In genomic region chr14:73567951-73568885, GRCh38 we compare ENCODE assay signal across 9 cellular contexts. TPM values are rescaled to one million over a fixed set of nuclear protein-coding genes. Genes with fewer than 3 reads are reported as not detected.
DNase-seq lines count a peak whose midpoint lies in the region; ATAC-seq, FAIRE-seq and TF ChIP-seq lines count a peak whose summit lies in the region.
"Had no signal": no experiment of that assay in that cellular context is flagged by ENCODE, and none has a peak within 500 bp of the region (broad histone marks: within the 10 kb centered on the region; RNA-seq: fewer than 3 reads in every experiment).

No MANE protein-coding gene starts in this region.

- peak overlapping the region; percentile 94 to 98 for H3K27ac ChIP-seq in A549
- no peak overlapping the region for H3K27ac ChIP-seq in GM23338 (ENCODE audit: low read depth)
- peak overlapping the region; percentile 94 for H3K27ac ChIP-seq in right cardiac atrium (ENCODE audit: low read length)

- H3K79me2 ChIP-seq in GM23338 (replicated peaks; ENCODE audit: insufficient read depth): no peaks in the 10 kb centered on the region

- H3K4me1 ChIP-seq in A549: peaks cover 21% of the 10 kb centered on the region
- H3K4me1 ChIP-seq in GM23338 (ENCODE audit: insufficient read depth): peaks cover 13% of the 10 kb centered on the region
- no peaks in the 10 kb centered on the region for H3K4me1 ChIP-seq in right cardiac atrium (ENCODE audit: control insufficient read depth, insufficient read depth, low read length)

- TF ChIP-seq CTCF in A549 (IDR thresholded peaks at IDR 0.05): no peak
- no peak for TF ChIP-seq CTCF in GM23338 (conservative IDR thresholded peaks at IDR 0.05; ENCODE audit: low read depth in 2 of 2)
- no peak for TF ChIP-seq CTCF in activated CD8-positive, alpha-beta T cell treated with anti-CD3 and anti-CD28 coated beads for 36 hours (IDR thresholded peaks at IDR 0.05)

- no peak for TF ChIP-seq POLR2A in A549 (IDR thresholded peaks at IDR 0.05; ENCODE audit: low read length)

- peaks cover 32% of the 10 kb centered on the region for H3K36me3 Mint-ChIP-seq in GM23338 (ENCODE audit: low read depth)
- H3K36me3 Mint-ChIP-seq in activated CD8-positive, alpha-beta T cell treated with anti-CD3 and anti-CD28 coated beads for 36 hours (ENCODE audit: low read depth): peaks cover 38% of the 10 kb centered on the region
- peaks cover 24% of the 10 kb centered on the region for H3K36me3 Mint-ChIP-seq in stimulated activated effector memory CD8-positive, alpha-beta T cell treated with anti-CD3 and anti-CD28 coated beads, Interleukin-12 subunit alpha, Interleukin-12 subunit beta, amount 100 ng/mL, for 72 hours

- H3K4me3 Mint-ChIP-seq in GM23338: peak overlapping the region; percentile 80
- peak overlapping the region; percentile 88 for H3K4me3 Mint-ChIP-seq in activated CD8-positive, alpha-beta T cell treated with anti-CD3 and anti-CD28 coated beads for 36 hours
- peak overlapping the region; percentile 86 for H3K4me3 Mint-ChIP-seq in stimulated activated effector memory CD8-positive, alpha-beta T cell treated with anti-CD3 and anti-CD28 coated beads, Interleukin-12 subunit alpha, Interleukin-12 subunit beta, amount 100 ng/mL, for 72 hours

- H3K4me1 Mint-ChIP-seq in GM23338: peaks cover 25% of the 10 kb centered on the region
- peaks cover 43% of the 10 kb centered on the region for H3K4me1 Mint-ChIP-seq in activated CD8-positive, alpha-beta T cell treated with anti-CD3 and anti-CD28 coated beads for 36 hours (ENCODE audit: low read depth)
- peaks cover 43% of the 10 kb centered on the region for H3K4me1 Mint-ChIP-seq in stimulated activated effector memory CD8-positive, alpha-beta T cell treated with anti-CD3 and anti-CD28 coated beads, Interleukin-12 subunit alpha, Interleukin-12 subunit beta, amount 100 ng/mL, for 72 hours

- peaks cover 14% of the 10 kb centered on the region; the same call in 1 of the 2 replicates for H3K27me3 ChIP-seq in GM23338 (ENCODE audit: insufficient read depth)
- H3K27me3 ChIP-seq in right cardiac atrium (ENCODE audit: control insufficient read depth, insufficient read depth): no peaks in the 10 kb centered on the region

- H3K27me3 Mint-ChIP-seq in GM23338 (ENCODE audit: insufficient read depth, low read depth, poor library complexity): peaks cover 19% of the 10 kb centered on the region
- no peaks in the 10 kb centered on the region for H3K27me3 Mint-ChIP-seq in activated CD8-positive, alpha-beta T cell treated with anti-CD3 and anti-CD28 coated beads for 36 hours

- intact Hi-C loops in activated CD8-positive, alpha-beta T cell treated with anti-CD3 and anti-CD28 coated beads for 36 hours (cut with micrococcal nuclease): loop anchor here (5.0 kb wide), 1 partner anchor 41 kb away; no protein-coding TSS in a partner anchor
- intact Hi-C loops in right cardiac atrium (cut with DNase I): no loop called here

- H3K9me3 Mint-ChIP-seq in GM23338: peaks cover 22% of the 10 kb centered on the region
- peaks cover 5% of the 10 kb centered on the region for H3K9me3 Mint-ChIP-seq in activated CD8-positive, alpha-beta T cell treated with anti-CD3 and anti-CD28 coated beads for 36 hours
- H3K9me3 Mint-ChIP-seq in stimulated activated effector memory CD8-positive, alpha-beta T cell treated with anti-CD3 and anti-CD28 coated beads, Interleukin-12 subunit alpha, Interleukin-12 subunit beta, amount 100 ng/mL, for 72 hours: no peaks in the 10 kb centered on the region

- H3K4me2 ChIP-seq in A549 (peak overlapping the region; percentile 90), GM23338 (peak overlapping the region; percentile 76)

- TF ChIP-seq EP300 in A549 (IDR thresholded peaks at IDR 0.05): no peak

- FAIRE-seq in A549 (lab: Jason Lieb, UNC): no peak

- H3K4me3 ChIP-seq in A549 (peak overlapping the region; percentile 55), GM23338 (peak overlapping the region; percentile 62), right cardiac atrium (ENCODE audit: low read length) (peak overlapping the region; percentile 46)

- DNase-seq in A549 (ENCODE audit: low read depth in 1 of 2, low spot score in 1 of 2) (no peak), GM23338 (ENCODE audit: low spot score) (no peak), right cardiac atrium (no peak), D341Med (ENCODE audit: low spot score) (no peak)
- peak; percentile 43 for DNase-seq in activated CD8-positive, alpha-beta T cell treated with anti-CD3 and anti-CD28 coated beads for 36 hours
- DNase-seq in stimulated activated effector memory CD8-positive, alpha-beta T cell treated with anti-CD3 and anti-CD28 coated beads, Interleukin-12 subunit alpha, Interleukin-12 subunit beta, amount 100 ng/mL, for 72 hours (ENCODE audit: low spot score in 2 of 2): no peak

- peaks cover 9% of the 10 kb centered on the region; the same call in 1 of the 2 replicates for H3F3A ChIP-seq in GM23338 (replicated peaks; ENCODE audit: low read depth)

- H2AFZ ChIP-seq in GM23338: no peak overlapping the region

- H3K36me3 ChIP-seq in GM23338 (ENCODE audit: insufficient read depth): no peaks in the 10 kb centered on the region; the same call in 1 of the 2 replicates

- POLR2A ChIA-PET in A549 (lab: Yijun Ruan, JAX): interaction anchor here (0.6 to 2.9 kb wide), 16 partner anchors 13 to 513 kb away, joined by 3 to 22 read pairs (median 5); partner anchors contain the start of genes ACOT1, ACOT4, ACOT6 and DNAL1
- POLR2A ChIA-PET in activated CD8-positive, alpha-beta T cell treated with anti-CD3 and anti-CD28 coated beads for 36 hours (lab: Charles Lee): interaction anchor here (0.5 to 2.9 kb wide), 11 partner anchors 21 to 191 kb away, joined by 3 to 11 read pairs (median 3); partner anchors contain the start of gene RIOX1

- no peak overlapping the region for H3K27ac Mint-ChIP-seq in GM23338
- peak overlapping the region; percentile 99 for H3K27ac Mint-ChIP-seq in activated CD8-positive, alpha-beta T cell treated with anti-CD3 and anti-CD28 coated beads for 36 hours
- H3K27ac Mint-ChIP-seq in stimulated activated effector memory CD8-positive, alpha-beta T cell treated with anti-CD3 and anti-CD28 coated beads, Interleukin-12 subunit alpha, Interleukin-12 subunit beta, amount 100 ng/mL, for 72 hours: peak overlapping the region; percentile 96

- no peaks in the 10 kb centered on the region for H4K20me1 ChIP-seq in GM23338 (replicated peaks; ENCODE audit: insufficient read depth)

- H3K9me3 ChIP-seq in A549 (no peaks in the 10 kb centered on the region), right cardiac atrium (ENCODE audit: control insufficient read depth, low read length) (no peaks in the 10 kb centered on the region)

- no peaks in the 10 kb centered on the region for H3K9me2 ChIP-seq in GM23338 (ENCODE audit: insufficient read depth)

- CTCF ChIA-PET in A549 (lab: Yijun Ruan, JAX): interaction anchor here (0.6 to 3.1 kb wide), 11 partner anchors 10 to 386 kb away, joined by 3 to 22 read pairs (median 4); partner anchors contain the start of gene ACOT1
- CTCF ChIA-PET in activated CD8-positive, alpha-beta T cell treated with anti-CD3 and anti-CD28 coated beads for 36 hours (lab: Charles Lee): interaction anchor here (0.8 to 2.7 kb wide), 11 partner anchors 8 to 395 kb away, joined by 3 to 12 read pairs (median 4); partner anchors contain the start of genes ACOT4 and RIOX1

- ATAC-seq in A549 (peak in 1 of 2 experiments; percentile 4; a peak in 3 of 6 replicates), GM23338 (no peak), right cardiac atrium (no peak), HG02870 (IDR thresholded peaks at IDR 0.05; ENCODE audit: unreplicated experiment) (no peak), HG03432 (IDR thresholded peaks at IDR 0.05; ENCODE audit: unreplicated experiment) (no peak)
- peak; percentile 8 for ATAC-seq in activated CD8-positive, alpha-beta T cell treated with anti-CD3 and anti-CD28 coated beads for 36 hours
- ATAC-seq in stimulated activated effector memory CD8-positive, alpha-beta T cell treated with anti-CD3 and anti-CD28 coated beads, Interleukin-12 subunit alpha, Interleukin-12 subunit beta, amount 100 ng/mL, for 72 hours: no peak

- TF ChIP-seq RAD21 in A549 (conservative IDR thresholded peaks at IDR 0.05 in 1 of 2, IDR thresholded peaks at IDR 0.05 in 1 of 2): no peak

- 83% methylated on average over 16 of the region's 16 CpGs for WGBS in A549 (ENCODE audit: missing lambda C conversion rate)
- WGBS in right cardiac atrium: 72% methylated on average over 16 of the region's 16 CpGs

RNA-seq across cellular contexts. Expression of gene ACOT2, which starts 0.8 kb away (rescaled TPM):
- polyA plus RNA-seq in A549 (2011; rRNA removed) (59.5 and 61.6 TPM in 2 replicates), A549 (2017; fragmentation: RNase III; extraction: RNeasy Plus Mini Kit Qiagen cat#74134 plus additional on column Dnase treatment) (59.6 to 64.8 TPM (median 64.6 TPM) in 3 replicates), GM23338 (2016; fragmentation: Nextera tagmentation; extraction: Ambion mirVana) (9.6 and 9.8 TPM in 2 replicates), right cardiac atrium (114 TPM)
- polyA plus RNA-seq in A549 (2012; cell fraction: cytosol; rRNA removed): 75.4 and 88.1 TPM in 2 replicates
- polyA plus RNA-seq in A549 (2012; cell fraction: nucleus; rRNA removed): 115 and 143 TPM in 2 replicates
- 29.0 and 29.4 TPM in 2 replicates for polyA minus RNA-seq in A549 (2011; rRNA and poly(A)+ RNA removed)
- 9.1 and 10.7 TPM in 2 replicates for total RNA-seq in GM23338 (2014; rRNA removed; shearing (Covaris generic))
- 1 to 10 TPM; 4.9 to 6.3 TPM for total RNA-seq in activated CD8-positive, alpha-beta T cell treated with anti-CD3 and anti-CD28 coated beads for 36 hours
- total RNA-seq in right cardiac atrium: 100 to 1,000 TPM; 100 to 141 (median 103) TPM

RNA-seq across cellular contexts. Expression of gene HEATR4, which starts 9.5 kb away (rescaled TPM):
- polyA plus RNA-seq in A549 (2011; rRNA removed) (0.06 and 0.15 TPM in 2 replicates), A549 (2017; fragmentation: RNase III; extraction: RNeasy Plus Mini Kit Qiagen cat#74134 plus additional on column Dnase treatment) (0.09 TPM in 1 of 3 replicates, not detected in the others), GM23338 (2016; fragmentation: Nextera tagmentation; extraction: Ambion mirVana) (1.6 and 1.7 TPM in 2 replicates), right cardiac atrium (0.07 TPM)
- polyA plus RNA-seq in A549 (2012; cell fraction: cytosol; rRNA removed): 0.01 TPM in 1 of 2 replicates, not detected in the other
- polyA plus RNA-seq in A549 (2012; cell fraction: nucleus; rRNA removed): not detected in 2 replicates
- polyA minus RNA-seq in A549 (2011; rRNA and poly(A)+ RNA removed): 0.08 and 0.24 TPM in 2 replicates
- total RNA-seq in GM23338 (2014; rRNA removed; shearing (Covaris generic)): 0.56 TPM in 1 of 2 replicates, not detected in the other
- total RNA-seq in activated CD8-positive, alpha-beta T cell treated with anti-CD3 and anti-CD28 coated beads for 36 hours: not detected
- total RNA-seq in right cardiac atrium: under 1 TPM; 0.14 to 0.31 (median 0.22) TPM
- total RNA-seq: glomerular endothelial cell had no signal

RNA-seq across cellular contexts. Expression of gene ACOT4, which starts 23.5 kb away (rescaled TPM):
- polyA plus RNA-seq in A549 (2011; rRNA removed) (2.7 and 3.4 TPM in 2 replicates), A549 (2017; fragmentation: RNase III; extraction: RNeasy Plus Mini Kit Qiagen cat#74134 plus additional on column Dnase treatment) (1.6 TPM in 3 replicates), GM23338 (2016; fragmentation: Nextera tagmentation; extraction: Ambion mirVana) (0.97 and 1.0 TPM in 2 replicates), right cardiac atrium (0.63 TPM)
- polyA plus RNA-seq in A549 (2012; cell fraction: cytosol; rRNA removed): 1.3 and 1.9 TPM in 2 replicates
- 1.2 and 1.5 TPM in 2 replicates for polyA plus RNA-seq in A549 (2012; cell fraction: nucleus; rRNA removed)
- polyA minus RNA-seq in A549 (2011; rRNA and poly(A)+ RNA removed): 1.4 and 1.7 TPM in 2 replicates
- 1.6 and 3.7 TPM in 2 replicates for total RNA-seq in GM23338 (2014; rRNA removed; shearing (Covaris generic))
- 1 to 10 TPM; 1.8 to 2.2 TPM for total RNA-seq in activated CD8-positive, alpha-beta T cell treated with anti-CD3 and anti-CD28 coated beads for 36 hours
- total RNA-seq in right cardiac atrium: under 1 TPM; 0.31 to 0.74 (median 0.56) TPM

RNA-seq across cellular contexts. Expression of gene ACOT1, which starts 31.3 kb away (rescaled TPM):
- polyA plus RNA-seq in A549 (2011; rRNA removed) (7.7 and 9.0 TPM in 2 replicates), A549 (2017; fragmentation: RNase III; extraction: RNeasy Plus Mini Kit Qiagen cat#74134 plus additional on column Dnase treatment) (5.3 to 8.0 TPM (median 7.5 TPM) in 3 replicates), GM23338 (2016; fragmentation: Nextera tagmentation; extraction: Ambion mirVana) (3.7 and 5.1 TPM in 2 replicates), right cardiac atrium (16.2 TPM)
- polyA plus RNA-seq in A549 (2012; cell fraction: cytosol; rRNA removed): 6.5 TPM in 2 replicates
- 7.8 and 8.5 TPM in 2 replicates for polyA plus RNA-seq in A549 (2012; cell fraction: nucleus; rRNA removed)
- 8.8 and 9.4 TPM in 2 replicates for polyA minus RNA-seq in A549 (2011; rRNA and poly(A)+ RNA removed)
- total RNA-seq in GM23338 (2014; rRNA removed; shearing (Covaris generic)): 6.0 and 9.2 TPM in 2 replicates
- 1 to 10 TPM; 1.2 to 1.3 TPM for total RNA-seq in activated CD8-positive, alpha-beta T cell treated with anti-CD3 and anti-CD28 coated beads for 36 hours
- total RNA-seq in right cardiac atrium: 10 to 100 TPM in 2 of 4 donors, 1 to 10 TPM in 2; 4.9 to 14.7 (median 7.7) TPM

RNA-seq across cellular contexts. Expression of gene ACOT6, which starts 44.1 kb away (rescaled TPM):
- polyA plus RNA-seq in A549 (2011; rRNA removed): not detected in 2 replicates
- not detected in 2 replicates for polyA plus RNA-seq in A549 (2012; cell fraction: cytosol; rRNA removed)
- polyA plus RNA-seq in A549 (2012; cell fraction: nucleus; rRNA removed): not detected in 2 replicates
- not detected in 3 replicates for polyA plus RNA-seq in A549 (2017; fragmentation: RNase III; extraction: RNeasy Plus Mini Kit Qiagen cat#74134 plus additional on column Dnase treatment)
- polyA minus RNA-seq in A549 (2011; rRNA and poly(A)+ RNA removed): not detected in 2 replicates
- 0.83 TPM in 1 of 2 replicates, not detected in the other for total RNA-seq in GM23338 (2014; rRNA removed; shearing (Covaris generic))
- polyA plus RNA-seq in GM23338 (2016; fragmentation: Nextera tagmentation; extraction: Ambion mirVana): 0.24 and 0.44 TPM in 2 replicates
- total RNA-seq in activated CD8-positive, alpha-beta T cell treated with anti-CD3 and anti-CD28 coated beads for 36 hours: not detected
- not detected for total RNA-seq in right cardiac atrium
- not detected for polyA plus RNA-seq in right cardiac atrium
- total RNA-seq: glomerular endothelial cell had no signal
